Comparison of ENCODE assay signal across 21 cellular contexts in genomic region chr10:94214497-94214896, GRCh38.
"Had no signal": no experiment of that assay in that cellular context is flagged by ENCODE, and none has a peak within 500 bp of the region (broad histone marks: within the 10 kb centered on the region; RNA-seq: fewer than 3 reads in every experiment).

No MANE protein-coding gene starts in this region.

- H3K27me3 ChIP-seq: left lung, suprapubic skin had no signal

- H3K9me3 Mint-ChIP-seq: activated CD4-positive, alpha-beta T cell treated with anti-CD3 and anti-CD28 coated beads, Interleukin-2, amount 10 ng/mL, durations not matched to agents 24 days and 14 days; activated naive CD4-positive, alpha-beta T cell treated with anti-CD3 and anti-CD28 coated beads, Interleukin-2, amount 50 U/mL, for 72 hours; activated T-cell treated with anti-CD3 and anti-CD28 coated beads, Interleukin-2, amount 50 U/mL, for 72 hours; brain; memory B cell; natural killer cell treated with Interleukin-12 subunit alpha and Interleukin-12 subunit beta and Interleukin-15 and Interleukin-18, amount 100 ng/mL, for 72 hours had no signal

- H3K9me3 ChIP-seq: left lung, suprapubic skin had no signal

- ATAC-seq: activated naive CD4-positive, alpha-beta T cell treated with anti-CD3 and anti-CD28 coated beads, Interleukin-2, amount 50 U/mL, for 72 hours; activated T-cell treated with anti-CD3 and anti-CD28 coated beads, Interleukin-2, amount 50 U/mL, for 72 hours; foreskin keratinocyte had no signal

- H3K36me3 Mint-ChIP-seq: activated naive CD4-positive, alpha-beta T cell treated with anti-CD3 and anti-CD28 coated beads, Interleukin-2, amount 50 U/mL, for 72 hours; brain; memory B cell; natural killer cell treated with Interleukin-12 subunit alpha and Interleukin-12 subunit beta and Interleukin-15 and Interleukin-18, amount 100 ng/mL, for 72 hours had no signal

- H3K4me1 Mint-ChIP-seq: activated CD4-positive, alpha-beta T cell treated with anti-CD3 and anti-CD28 coated beads, Interleukin-2, amount 10 ng/mL, durations not matched to agents 24 days and 14 days; memory B cell had no signal

- DNase-seq: activated CD4-positive, alpha-beta T cell treated with anti-CD3 and anti-CD28 coated beads, Interleukin-2, amount 10 ng/mL, durations not matched to agents 24 days and 14 days; activated CD4-positive, CD25-positive, alpha-beta regulatory T cell; activated CD8-positive, alpha-beta memory T cell treated with anti-CD3 and anti-CD28 coated beads, Interleukin-2, amount 50 U/mL, for 48 hours; activated gamma-delta T cell; activated T-cell treated with anti-CD3 and anti-CD28 coated beads, Interleukin-2, amount 50 U/mL, for 72 hours; amniotic stem cell; central memory CD4-positive, alpha-beta T cell; cortex of kidney; effector memory CD4-positive, alpha-beta T cell; foreskin keratinocyte; left lung; retina; stimulated activated CD4-positive, alpha-beta T cell treated with anti-CD3 and anti-CD28 coated beads, Interleukin-4, amount 100 ng/mL, for 4 hours; stimulated activated CD8-positive, alpha-beta memory T cell treated with anti-CD3 and anti-CD28 coated beads, Interleukin-4, amount 100 ng/mL, for 48 hours; stimulated activated naive CD4-positive, alpha-beta T cell treated with Interleukin-2 at 50 U/mL for 16 hours; T-helper 2 cell had no signal

- H3K36me3 ChIP-seq: left lung, suprapubic skin had no signal

- H3K4me3 Mint-ChIP-seq: activated CD4-positive, alpha-beta T cell treated with anti-CD3 and anti-CD28 coated beads, Interleukin-2, amount 10 ng/mL, durations not matched to agents 24 days and 14 days; activated T-cell treated with anti-CD3 and anti-CD28 coated beads, Interleukin-2, amount 50 U/mL, for 72 hours; brain; memory B cell; natural killer cell treated with Interleukin-12 subunit alpha and Interleukin-12 subunit beta and Interleukin-15 and Interleukin-18, amount 100 ng/mL, for 72 hours had no signal

- H3K27ac Mint-ChIP-seq: activated CD4-positive, alpha-beta T cell treated with anti-CD3 and anti-CD28 coated beads, Interleukin-2, amount 10 ng/mL, durations not matched to agents 24 days and 14 days; activated naive CD4-positive, alpha-beta T cell treated with anti-CD3 and anti-CD28 coated beads, Interleukin-2, amount 50 U/mL, for 72 hours; activated T-cell treated with anti-CD3 and anti-CD28 coated beads, Interleukin-2, amount 50 U/mL, for 72 hours; memory B cell; natural killer cell treated with Interleukin-12 subunit alpha and Interleukin-12 subunit beta and Interleukin-15 and Interleukin-18, amount 100 ng/mL, for 72 hours had no signal

- H3K27me3 Mint-ChIP-seq: activated CD4-positive, alpha-beta T cell treated with anti-CD3 and anti-CD28 coated beads, Interleukin-2, amount 10 ng/mL, durations not matched to agents 24 days and 14 days; brain had no signal

- H3K4me3 ChIP-seq: left lung, suprapubic skin had no signal

- H3K4me1 ChIP-seq: foreskin keratinocyte, left lung had no signal

- H3K27ac ChIP-seq: foreskin keratinocyte, left lung, suprapubic skin had no signal
